In genomic region chr4:53706422-53707032, GRCh38 we compare ENCODE assay signal across 8 cellular contexts.
DNase-seq lines count a peak whose midpoint lies in the region; ATAC-seq, FAIRE-seq and TF ChIP-seq lines count a peak whose summit lies in the region.

No MANE protein-coding gene starts in this region.

- no peak overlapping the region for H3K4me3 ChIP-seq in A549
- no peak overlapping the region for H3K4me3 ChIP-seq in SK-N-SH (ENCODE audit: low read depth in 2 of 2, low read length in 1 of 2)
- no peak overlapping the region for H3K4me3 ChIP-seq in heart left ventricle
- H3K4me3 ChIP-seq in small intestine (ENCODE audit: low read depth in 1 of 2, low read length in 2 of 2) = no peak overlapping the region

- DNase-seq in A549 (ENCODE audit: low read depth in 1 of 2, low spot score in 1 of 2) (peak; percentile 5 to 46), HT1080 (ENCODE audit: low read depth) (peak; percentile 45), SK-N-SH (peak; percentile 8), heart left ventricle (no peak), small intestine (peak; percentile 40)
- DNase-seq in stimulated activated CD4-positive, alpha-beta T cell treated with anti-CD3 and anti-CD28 coated beads, Interleukin-15, amount 100 ng/mL, for 24 hours = no peak
- DNase-seq in effector CD4-positive, alpha-beta T cell = no peak

- no peak for FAIRE-seq in A549 (lab: Jason Lieb, UNC)
- FAIRE-seq in small intestine (lab: Jason Lieb, UNC) = no peak

- H3K4me1 ChIP-seq in A549 (peaks cover 27% of the 10 kb centered on the region), SK-N-SH (ENCODE audit: control insufficient read depth in 1 of 2, insufficient read depth in 2 of 2, low read depth in 1 of 2, low read length in 1 of 2) (peaks cover 24 to 37% of the 10 kb centered on the region in 2 experiments), heart left ventricle (peaks cover 6 to 40% (median 25%) of the 10 kb centered on the region in 12 donors), small intestine (ENCODE audit: control insufficient read depth in 2 of 2, insufficient read depth in 1 of 2, low read depth in 1 of 2, low read length in 1 of 2) (peaks cover 0 to 3% of the 10 kb centered on the region in 2 donors)

- CTCF ChIA-PET in A549 (lab: Yijun Ruan, JAX) (interaction anchor here (0.8 to 2.6 kb wide), 17 partner anchors 9 to 691 kb away, joined by 3 to 23 read pairs (median 3); no protein-coding TSS in a partner anchor), SK-N-SH (lab: Yijun Ruan, JAX) (interaction anchor here (0.6 to 2.3 kb wide), 22 partner anchors 12 to 691 kb away, joined by 3 to 11 read pairs (median 4); partner anchors contain the start of gene PDGFRA)

- peaks cover 13% of the 10 kb centered on the region for H3F3A ChIP-seq in SK-N-SH (replicated peaks; ENCODE audit: insufficient read depth)

- peak; percentile 53 for TF ChIP-seq CTCF in A549 (IDR thresholded peaks at IDR 0.05)
- TF ChIP-seq CTCF in GM12874 (IDR thresholded peaks at IDR 0.05; ENCODE audit: insufficient read depth, low read depth, low read length) = peak; percentile 64
- TF ChIP-seq CTCF in SK-N-SH (IDR thresholded peaks at IDR 0.05) = peak; percentile 78
- peak; percentile 46 to 72 (median 62) for TF ChIP-seq CTCF in heart left ventricle (IDR thresholded peaks at IDR 0.05)

- no peaks in the 10 kb centered on the region for H4K20me1 ChIP-seq in SK-N-SH (ENCODE audit: insufficient read depth)

- no peak overlapping the region for H3K27ac ChIP-seq in A549
- no peak overlapping the region; a peak in 1 of 4 replicates for H3K27ac ChIP-seq in SK-N-SH (ENCODE audit: low read depth in 2 of 2, low read length in 1 of 2)
- H3K27ac ChIP-seq in heart left ventricle = peak overlapping the region in 2 of 12 donors; percentile 4 to 23
- H3K27ac ChIP-seq in small intestine (ENCODE audit: low read depth in 1 of 2, low read length in 1 of 2) = no peak overlapping the region

- POLR2A ChIA-PET in A549 (lab: Yijun Ruan, JAX) (no interaction called here), SK-N-SH (lab: Yijun Ruan, JAX) (no interaction called here)

- TF ChIP-seq RAD21 in A549 (conservative IDR thresholded peaks at IDR 0.05 in 1 of 2, IDR thresholded peaks at IDR 0.05 in 1 of 2) (peak; percentile 49 to 62), SK-N-SH (IDR thresholded peaks at IDR 0.05; ENCODE audit: low read length) (peak; percentile 71)

- H3K4me2 ChIP-seq in A549 (no peak overlapping the region), SK-N-SH (no peak overlapping the region)

- no peak for TF ChIP-seq POLR2A in A549 (IDR thresholded peaks at IDR 0.05; ENCODE audit: low read length)
- no peak for TF ChIP-seq POLR2A in heart left ventricle (IDR thresholded peaks at IDR 0.05)

- H3K9me2 ChIP-seq in SK-N-SH = no peaks in the 10 kb centered on the region

- TF ChIP-seq EP300 in A549 (IDR thresholded peaks at IDR 0.05) (no peak), SK-N-SH (IDR thresholded peaks at IDR 0.05; ENCODE audit: borderline replicate concordance in 1 of 2, low read depth in 1 of 2, low read length in 1 of 2) (no peak)

- 61% methylated on average over 5 of the region's 8 CpGs for WGBS in A549 (ENCODE audit: missing lambda C conversion rate)
- 68% methylated on average over 8 of the region's 8 CpGs for WGBS in SK-N-SH (ENCODE audit: low lambda C conversion rate)
- 68 to 78% (median 73%) methylated on average over 8 of the region's 8 CpGs for WGBS in heart left ventricle, 4 donors
- WGBS in small intestine, 3 donors = 64 to 73% (median 69%) methylated on average over 8 of the region's 8 CpGs

- no peaks in the 10 kb centered on the region for H3K27me3 ChIP-seq in SK-N-SH (ENCODE audit: insufficient read depth)
- H3K27me3 ChIP-seq in heart left ventricle = no peaks in the 10 kb centered on the region
- no peaks in the 10 kb centered on the region for H3K27me3 ChIP-seq in small intestine (ENCODE audit: control insufficient read depth in 2 of 2, insufficient read depth in 2 of 2, low read length in 2 of 2)

- H2AFZ ChIP-seq in SK-N-SH (ENCODE audit: low read depth) = no peak overlapping the region

- intact Hi-C loops in heart left ventricle (cut with DNase I) = loop anchor here in 9 of 10 donors (2.0 to 10.0 kb wide), 10 partner anchors 49 to 526 kb away; partner anchors contain the start of genes PDGFRA (in 3 of the 9) and CHIC2 (in 1 of the 9)

- H3K79me2 ChIP-seq in SK-N-SH (ENCODE audit: insufficient read depth) = no peaks in the 10 kb centered on the region

- H3K36me3 ChIP-seq in SK-N-SH (replicated peaks in 1 of 2; ENCODE audit: control insufficient read depth in 1 of 2, insufficient read depth in 2 of 2, low read length in 1 of 2) = no peaks in the 10 kb centered on the region
- no peaks in the 10 kb centered on the region for H3K36me3 ChIP-seq in heart left ventricle
- no peaks in the 10 kb centered on the region for H3K36me3 ChIP-seq in small intestine (ENCODE audit: control insufficient read depth in 2 of 2, insufficient read depth in 2 of 2, low read length in 2 of 2)

- H3K9ac ChIP-seq in SK-N-SH = no peak overlapping the region

- ATAC-seq in A549 = peak in 1 of 2 experiments; percentile 52; a peak in 3 of 6 replicates
- no peak for ATAC-seq in heart left ventricle

- H3K9me3 ChIP-seq in A549 (no peaks in the 10 kb centered on the region), SK-N-SH (no peaks in the 10 kb centered on the region), heart left ventricle (no peaks in the 10 kb centered on the region), small intestine (ENCODE audit: control insufficient read depth, low read depth) (no peaks in the 10 kb centered on the region)

TF ChIP-seq in A549, 52 proteins besides CTCF, POLR2A, EP300 and RAD21:
- no peak for TF ChIP-seq ZNF302 (CRISPR knock-in tag; IDR thresholded peaks at IDR 0.05)
- peak; percentile 58 for TF ChIP-seq SMC3 (IDR thresholded peaks at IDR 0.05)
- TF ChIP-seq ZC3H11A (IDR thresholded peaks at IDR 0.05) = no peak
- TF ChIP-seq HOXB13 (CRISPR knock-in tag; IDR thresholded peaks at IDR 0.05; ENCODE audit: low read depth) = no peak
- TF ChIP-seq FOSL2 (IDR thresholded peaks at IDR 0.05) = no peak
- no peak for TF ChIP-seq FOSL2 (CRISPR knock-in tag; IDR thresholded peaks at IDR 0.05)

TF ChIP-seq in SK-N-SH, 30 proteins besides CTCF, POLR2A, EP300 and RAD21:
- TF ChIP-seq SMC3 (IDR thresholded peaks at IDR 0.05; ENCODE audit: low read depth, low read length) (peak; percentile 68), GATA2 (CRISPR knock-in tag; IDR thresholded peaks at IDR 0.05) (no peak), MXI1 (IDR thresholded peaks at IDR 0.05; ENCODE audit: low read depth, low read length) (no peak)
- TF ChIP-seq, protein P1, sequence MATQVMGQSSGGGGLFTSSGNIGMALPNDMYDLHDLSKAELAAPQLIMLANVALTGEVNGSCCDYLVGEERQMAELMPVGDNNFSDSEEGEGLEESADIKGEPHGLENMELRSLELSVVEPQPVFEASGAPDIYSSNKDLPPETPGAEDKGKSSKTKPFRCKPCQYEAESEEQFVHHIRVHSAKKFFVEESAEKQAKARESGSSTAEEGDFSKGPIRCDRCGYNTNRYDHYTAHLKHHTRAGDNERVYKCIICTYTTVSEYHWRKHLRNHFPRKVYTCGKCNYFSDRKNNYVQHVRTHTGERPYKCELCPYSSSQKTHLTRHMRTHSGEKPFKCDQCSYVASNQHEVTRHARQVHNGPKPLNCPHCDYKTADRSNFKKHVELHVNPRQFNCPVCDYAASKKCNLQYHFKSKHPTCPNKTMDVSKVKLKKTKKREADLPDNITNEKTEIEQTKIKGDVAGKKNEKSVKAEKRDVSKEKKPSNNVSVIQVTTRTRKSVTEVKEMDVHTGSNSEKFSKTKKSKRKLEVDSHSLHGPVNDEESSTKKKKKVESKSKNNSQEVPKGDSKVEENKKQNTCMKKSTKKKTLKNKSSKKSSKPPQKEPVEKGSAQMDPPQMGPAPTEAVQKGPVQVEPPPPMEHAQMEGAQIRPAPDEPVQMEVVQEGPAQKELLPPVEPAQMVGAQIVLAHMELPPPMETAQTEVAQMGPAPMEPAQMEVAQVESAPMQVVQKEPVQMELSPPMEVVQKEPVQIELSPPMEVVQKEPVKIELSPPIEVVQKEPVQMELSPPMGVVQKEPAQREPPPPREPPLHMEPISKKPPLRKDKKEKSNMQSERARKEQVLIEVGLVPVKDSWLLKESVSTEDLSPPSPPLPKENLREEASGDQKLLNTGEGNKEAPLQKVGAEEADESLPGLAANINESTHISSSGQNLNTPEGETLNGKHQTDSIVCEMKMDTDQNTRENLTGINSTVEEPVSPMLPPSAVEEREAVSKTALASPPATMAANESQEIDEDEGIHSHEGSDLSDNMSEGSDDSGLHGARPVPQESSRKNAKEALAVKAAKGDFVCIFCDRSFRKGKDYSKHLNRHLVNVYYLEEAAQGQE (IDR thresholded peaks at IDR 0.05; ENCODE audit: low read depth, low read length) = no peak

Comparison
In these comparisons a context has a peak if more than half of its experiments do, and no peak if none do; other contexts are left out.
1. DNase-seq: peak in A549 (2 of 2), HT1080 (single experiment), SK-N-SH (single experiment) and small intestine (single experiment); none in heart left ventricle (0 of 5), stimulated activated CD4-positive, alpha-beta T cell treated with anti-CD3 and anti-CD28 coated beads, Interleukin-15, amount 100 ng/mL, for 24 hours (single experiment) and effector CD4-positive, alpha-beta T cell (single experiment).
2. Of the 12 proteins assayed by ChIP-seq in both A549 and SK-N-SH: peak only in A549: none; only in SK-N-SH: none; in both: CTCF, RAD21 and SMC3; in neither: 9.
3. Peak in every context shown above with its lines, with median percentiles within 50 percentile points of each other: CTCF ChIP-seq.